In the genomic region with DNA sequence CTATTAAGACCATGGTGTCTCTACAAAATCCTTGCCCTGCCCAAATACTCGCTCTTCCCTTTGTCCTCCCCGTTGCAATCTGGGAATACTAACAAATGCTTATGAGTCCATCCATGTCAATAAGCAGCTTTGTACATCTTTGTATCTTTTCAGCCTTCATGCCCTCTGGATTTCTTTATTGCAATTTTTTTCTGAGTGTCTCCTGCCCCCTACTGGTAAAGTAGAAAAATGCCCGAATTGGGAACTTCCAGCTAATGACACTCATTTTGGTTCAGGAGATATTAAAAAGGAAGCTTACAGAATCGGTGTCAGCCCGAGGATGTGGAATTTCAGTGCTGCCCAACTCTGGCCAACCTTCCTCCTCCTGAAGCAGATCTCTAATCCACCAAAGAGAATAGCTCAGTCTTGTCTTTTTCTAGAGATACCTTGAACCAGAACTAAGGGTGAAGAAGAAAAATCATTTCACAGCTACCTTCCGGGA, we compare ENCODE assay signal across 8 cellular contexts. TPM values are rescaled to one million over a fixed set of nuclear protein-coding genes. Genes with fewer than 3 reads are reported as not detected.
A peak's percentile ranks its signal among the peaks of the same experiment; 100 is the strongest.
DNase-seq lines count a peak whose midpoint lies in the region; ATAC-seq and TF ChIP-seq lines count a peak whose summit lies in the region.

No MANE protein-coding gene starts in this region.

- peak; percentile 35 for ATAC-seq in activated CD8-positive, alpha-beta T cell treated with anti-CD3 and anti-CD28 coated beads, Interleukin-2, amount 10 ng/mL, durations not matched to agents 7 days and 5 days
- no peak for ATAC-seq in GM21515 (IDR thresholded peaks at IDR 0.05; ENCODE audit: unreplicated experiment)

- intact Hi-C loops in sigmoid colon (cut with DNase I) = loop anchor here (1.0 kb wide), 1 partner anchor 55 kb away; no protein-coding TSS in a partner anchor
- intact Hi-C loops in activated T-helper 2 cell treated with anti-CD3 and anti-CD28 coated beads, Interferon-gamma antibody, Interleukin-2, Interleukin-4, amounts not matched to agents 10 μg/mL and 5 μg/mL and 100 μg/mL, durations not matched to agents 14 hours and 24 hours and 36 hours (cut with micrococcal nuclease) = loop anchor here (1.0 kb wide), 2 partner anchors 48 to 54 kb away; no protein-coding TSS in a partner anchor

- no peak for TF ChIP-seq EP300 in sigmoid colon (IDR thresholded peaks at IDR 0.05)

- H3K27ac Mint-ChIP-seq in activated CD8-positive, alpha-beta T cell treated with anti-CD3 and anti-CD28 coated beads, Interleukin-2, amount 10 ng/mL, durations not matched to agents 7 days and 5 days = peak overlapping the region; percentile 56
- no peak overlapping the region for H3K27ac Mint-ChIP-seq in activated T-helper 2 cell treated with anti-CD3 and anti-CD28 coated beads, Interferon-gamma antibody, Interleukin-2, Interleukin-4, amounts not matched to agents 10 μg/mL and 5 μg/mL and 100 μg/mL, durations not matched to agents 14 hours and 24 hours and 36 hours

- no peak overlapping the region for H3K4me3 Mint-ChIP-seq in activated CD8-positive, alpha-beta T cell treated with anti-CD3 and anti-CD28 coated beads, Interleukin-2, amount 10 ng/mL, durations not matched to agents 7 days and 5 days
- H3K4me3 Mint-ChIP-seq in activated T-helper 2 cell treated with anti-CD3 and anti-CD28 coated beads, Interferon-gamma antibody, Interleukin-2, Interleukin-4, amounts not matched to agents 10 μg/mL and 5 μg/mL and 100 μg/mL, durations not matched to agents 14 hours and 24 hours and 36 hours (ENCODE audit: low read depth) = no peak overlapping the region

- H3K36me3 ChIP-seq in GM06990 (ENCODE audit: control insufficient read depth, insufficient read depth, low read length) = peaks cover 43% of the 10 kb centered on the region
- peaks cover 33 to 97% (median 63%) of the 10 kb centered on the region in 4 donors for H3K36me3 ChIP-seq in sigmoid colon

- H3K27me3 ChIP-seq in GM06990 (replicated peaks; ENCODE audit: control insufficient read depth, insufficient read depth, low read length) (no peaks in the 10 kb centered on the region), sigmoid colon (no peaks in the 10 kb centered on the region)

- TF ChIP-seq POLR2A in sigmoid colon (IDR thresholded peaks at IDR 0.05) = no peak

- H3K9me3 ChIP-seq in sigmoid colon = no peaks in the 10 kb centered on the region

- CTCF ChIA-PET in activated CD8-positive, alpha-beta T cell treated with anti-CD3 and anti-CD28 coated beads, Interleukin-2, amount 10 ng/mL, durations not matched to agents 7 days and 5 days (lab: Charles Lee) = interaction anchor here (0.6 to 28.2 kb wide), 47 partner anchors 9 to 1093 kb away, joined by 3 to 1088 read pairs (median 5); a partner anchor contains a TSS

- WGBS in sigmoid colon, 2 donors = 38 to 40% methylated on average over 6 of the region's 6 CpGs

- H3K4me3 ChIP-seq in GM06990 (replicated peaks; ENCODE audit: low read depth, low read length) (no peak overlapping the region), sigmoid colon (no peak overlapping the region)

- H3K4me1 ChIP-seq in sigmoid colon = peaks cover 0 to 12% (median 5%) of the 10 kb centered on the region in 4 donors

- no peaks in the 10 kb centered on the region for H3K9me3 Mint-ChIP-seq in activated CD8-positive, alpha-beta T cell treated with anti-CD3 and anti-CD28 coated beads, Interleukin-2, amount 10 ng/mL, durations not matched to agents 7 days and 5 days (ENCODE audit: insufficient read depth)
- no peaks in the 10 kb centered on the region for H3K9me3 Mint-ChIP-seq in activated T-helper 2 cell treated with anti-CD3 and anti-CD28 coated beads, Interferon-gamma antibody, Interleukin-2, Interleukin-4, amounts not matched to agents 10 μg/mL and 5 μg/mL and 100 μg/mL, durations not matched to agents 14 hours and 24 hours and 36 hours

- no peaks in the 10 kb centered on the region for H3K27me3 Mint-ChIP-seq in activated CD8-positive, alpha-beta T cell treated with anti-CD3 and anti-CD28 coated beads, Interleukin-2, amount 10 ng/mL, durations not matched to agents 7 days and 5 days (ENCODE audit: low read depth)
- H3K27me3 Mint-ChIP-seq in activated T-helper 2 cell treated with anti-CD3 and anti-CD28 coated beads, Interferon-gamma antibody, Interleukin-2, Interleukin-4, amounts not matched to agents 10 μg/mL and 5 μg/mL and 100 μg/mL, durations not matched to agents 14 hours and 24 hours and 36 hours (ENCODE audit: low read depth) = no peaks in the 10 kb centered on the region

- TF ChIP-seq CTCF in GM06990 (IDR thresholded peaks at IDR 0.05; ENCODE audit: insufficient read depth, low read length, poor library complexity, severe bottlenecking) (peak; percentile 67), sigmoid colon (IDR thresholded peaks at IDR 0.05) (peak; percentile 73 to 88 (median 78))

- in situ Hi-C loops in ACHN (cut with HindIII; ENCODE audit: low pct_ligation_motif_present, low pct_unique_long_range_greater_than_20kb, low sequenced_read_pairs) = no loop called here

- peak overlapping the region in 1 of 4 donors; percentile 2 for H3K27ac ChIP-seq in sigmoid colon

- H3K36me3 Mint-ChIP-seq in activated CD8-positive, alpha-beta T cell treated with anti-CD3 and anti-CD28 coated beads, Interleukin-2, amount 10 ng/mL, durations not matched to agents 7 days and 5 days (ENCODE audit: low read depth) = peaks cover 70% of the 10 kb centered on the region
- peaks cover 74% of the 10 kb centered on the region for H3K36me3 Mint-ChIP-seq in activated T-helper 2 cell treated with anti-CD3 and anti-CD28 coated beads, Interferon-gamma antibody, Interleukin-2, Interleukin-4, amounts not matched to agents 10 μg/mL and 5 μg/mL and 100 μg/mL, durations not matched to agents 14 hours and 24 hours and 36 hours (ENCODE audit: low read depth)

- DNase-seq in ACHN = peak; percentile 70
- DNase-seq in GM06990 (ENCODE audit: extremely low read depth, insufficient read length) = no peak
- peak; percentile 18 for DNase-seq in NCI-H2081 treated with DMSO at 0.1 percent for 48 hours (lab: John Stamatoyannopoulos, UW)
- DNase-seq in activated CD8-positive, alpha-beta T cell treated with anti-CD3 and anti-CD28 coated beads, Interleukin-2, amount 10 ng/mL, durations not matched to agents 7 days and 5 days = peak; percentile 46
- peak; percentile 56 for DNase-seq in germinal center (ENCODE audit: low spot score)
- peak; percentile 22 for DNase-seq in sigmoid colon
- DNase-seq in activated T-helper 2 cell treated with anti-CD3 and anti-CD28 coated beads, Interferon-gamma antibody, Interleukin-2, Interleukin-4, amounts not matched to agents 10 μg/mL and 5 μg/mL and 100 μg/mL, durations not matched to agents 14 hours and 24 hours and 36 hours (ENCODE audit: low spot score) = no peak

- peaks cover 53% of the 10 kb centered on the region for H3K4me1 Mint-ChIP-seq in activated CD8-positive, alpha-beta T cell treated with anti-CD3 and anti-CD28 coated beads, Interleukin-2, amount 10 ng/mL, durations not matched to agents 7 days and 5 days (ENCODE audit: low read depth)
- peaks cover 40% of the 10 kb centered on the region for H3K4me1 Mint-ChIP-seq in activated T-helper 2 cell treated with anti-CD3 and anti-CD28 coated beads, Interferon-gamma antibody, Interleukin-2, Interleukin-4, amounts not matched to agents 10 μg/mL and 5 μg/mL and 100 μg/mL, durations not matched to agents 14 hours and 24 hours and 36 hours (ENCODE audit: low read depth)

- POLR2A ChIA-PET in activated CD8-positive, alpha-beta T cell treated with anti-CD3 and anti-CD28 coated beads, Interleukin-2, amount 10 ng/mL, durations not matched to agents 7 days and 5 days (lab: Charles Lee) = interaction anchor here (0.6 to 1.4 kb wide), 6 partner anchors 22 to 58 kb away, joined by 3 to 13 read pairs (median 4); no protein-coding TSS in a partner anchor

RNA-seq across cellular contexts. Expression of a gene that starts 46.0 kb away (rescaled TPM):
- total RNA-seq in activated CD8-positive, alpha-beta T cell treated with anti-CD3 and anti-CD28 coated beads, Interleukin-2, amount 10 ng/mL, durations not matched to agents 7 days and 5 days = 10 to 100 TPM; 49.9 to 50.9 TPM
- 10 to 100 TPM; 13.2 to 32.5 (median 14.9) TPM for total RNA-seq in sigmoid colon
- polyA plus RNA-seq in sigmoid colon = 10 to 100 TPM; 10.4 to 14.1 (median 12.0) TPM
- 48.3 and 50.9 TPM in 2 replicates for total RNA-seq in activated T-helper 2 cell treated with anti-CD3 and anti-CD28 coated beads, Interferon-gamma antibody, Interleukin-2, Interleukin-4, amounts not matched to agents 10 μg/mL and 5 μg/mL and 100 μg/mL, durations not matched to agents 14 hours and 24 hours and 36 hours

Comparison
In these comparisons a context has a peak if more than half of its experiments do, and no peak if none do; other contexts are left out.
1. DNase-seq: peak in ACHN (single experiment), NCI-H2081 treated with DMSO at 0.1 percent for 48 hours (single experiment), activated CD8-positive, alpha-beta T cell treated with anti-CD3 and anti-CD28 coated beads, Interleukin-2, amount 10 ng/mL, durations not matched to agents 7 days and 5 days (single experiment), germinal center (single experiment) and sigmoid colon (single experiment); none in GM06990 (single experiment) and activated T-helper 2 cell treated with anti-CD3 and anti-CD28 coated beads, Interferon-gamma antibody, Interleukin-2, Interleukin-4, amounts not matched to agents 10 μg/mL and 5 μg/mL and 100 μg/mL, durations not matched to agents 14 hours and 24 hours and 36 hours (single experiment).